ENCODE assay signal across 8 cellular contexts in the genomic region with DNA sequence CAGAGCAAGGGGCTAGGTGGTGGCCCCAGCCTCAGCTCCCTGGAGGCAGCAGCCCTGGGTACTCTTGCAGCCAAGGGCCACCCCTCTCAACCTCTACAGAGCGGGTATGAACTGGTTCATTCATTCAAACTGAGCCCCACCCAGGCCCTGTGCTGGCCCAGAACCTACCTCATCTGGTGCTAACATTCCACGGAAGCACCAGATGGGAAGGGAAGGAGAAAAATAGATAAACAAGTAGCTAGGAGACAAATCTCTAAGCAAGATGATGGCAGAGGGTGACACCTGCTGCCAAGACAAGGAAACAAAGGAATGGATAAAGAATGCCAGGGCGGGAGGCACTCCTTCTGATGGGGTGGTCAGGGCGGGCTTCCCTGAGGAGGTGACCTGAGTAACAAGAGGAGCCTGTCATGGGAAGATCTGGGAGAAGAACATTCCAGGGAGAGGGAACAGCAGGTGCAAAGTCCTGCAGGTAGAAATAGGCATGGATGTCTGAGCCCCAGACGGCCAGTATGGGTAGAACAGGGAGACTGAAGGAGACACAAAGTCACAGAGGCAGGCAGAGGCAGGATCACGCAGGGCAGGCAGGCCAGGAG. TPM values are rescaled to one million over a fixed set of nuclear protein-coding genes. Genes with fewer than 3 reads are reported as not detected.
A peak's percentile ranks its signal among the peaks of the same experiment; 100 is the strongest.
DNase-seq lines count a peak whose midpoint lies in the region; TF ChIP-seq lines count a peak whose summit lies in the region.

No MANE protein-coding gene starts in this region.

- no peak overlapping the region for H3K9ac ChIP-seq in endodermal cell (ENCODE audit: extremely low read depth, low read length, poor library complexity, severe bottlenecking)

- H3K4me1 Mint-ChIP-seq in T-helper 1 cell treated with Interleukin-12 subunit alpha and Interleukin-12 subunit beta and Interleukin-4 antibody, amounts not matched to agents 30 μg/mL and 1 μg/mL, for 36 hours (ENCODE audit: low read depth): peaks cover 40% of the 10 kb centered on the region
- no peaks in the 10 kb centered on the region for H3K4me1 Mint-ChIP-seq in endodermal cell

- H3K4me3 Mint-ChIP-seq in T-helper 1 cell treated with Interleukin-12 subunit alpha and Interleukin-12 subunit beta and Interleukin-4 antibody, amounts not matched to agents 30 μg/mL and 1 μg/mL, for 36 hours: peak overlapping the region; percentile 66
- no peak overlapping the region for H3K4me3 Mint-ChIP-seq in endodermal cell

- no peaks in the 10 kb centered on the region for H3K4me1 ChIP-seq in endodermal cell (ENCODE audit: control insufficient read depth, insufficient read depth, low read length)
- H3K4me1 ChIP-seq in spleen: peaks cover 25 to 90% (median 64%) of the 10 kb centered on the region in 6 donors
- H3K4me1 ChIP-seq in SJCRH30: peaks cover 18% of the 10 kb centered on the region

- H3K27ac ChIP-seq in endodermal cell (ENCODE audit: low read depth, low read length) (peak overlapping the region; percentile 38), spleen (peak overlapping the region in 6 of 8 donors; percentile 23 to 63 (median 52)), SJCRH30 (no peak overlapping the region)

- no peak for TF ChIP-seq POLR2A in spleen (IDR thresholded peaks at IDR 0.05)

- DNase-seq in T-helper 1 cell: no peak
- peak; percentile 55 for DNase-seq in NCI-H69 (lab: John Stamatoyannopoulos, UW)
- no peak for DNase-seq in endodermal cell
- DNase-seq in spleen: no peak
- no peak for DNase-seq in NCI-H187 treated with DMSO at 0.1 percent for 48 hours (lab: John Stamatoyannopoulos, UW)
- DNase-seq in effector CD8-positive, alpha-beta T cell (lab: John Stamatoyannopoulos, UW): no peak
- no peak for DNase-seq in SJCRH30

- 84 to 90% methylated on average over 3 to 6 of the region's 6 CpGs for WGBS in endodermal cell (ENCODE audit: insufficient coverage in 1 of 2, insufficient read length in 1 of 2), 2 experiments
- 62 to 79% (median 76%) methylated on average over 6 of the region's 6 CpGs for WGBS in spleen, 5 donors

- H3K36me3 ChIP-seq in endodermal cell (ENCODE audit: control insufficient read depth, insufficient read depth, low read length) (no peaks in the 10 kb centered on the region), spleen (peaks cover 3 to 81% (median 55%) of the 10 kb centered on the region in 6 donors), SJCRH30 (peaks cover 9% of the 10 kb centered on the region; the same call in 1 of the 2 replicates)

- TF ChIP-seq CTCF in endodermal cell (conservative IDR thresholded peaks at IDR 0.05) (peak; percentile 40), spleen (IDR thresholded peaks at IDR 0.05 in 8 of 11, conservative IDR thresholded peaks at IDR 0.05 in 3 of 11) (peak in 2 of 11 experiments; percentile 20 to 26)

- intact Hi-C loops in spleen (cut with DNase I; ENCODE audit: low total_unique reads): no loop called here

- H3K27ac Mint-ChIP-seq in T-helper 1 cell treated with Interleukin-12 subunit alpha and Interleukin-12 subunit beta and Interleukin-4 antibody, amounts not matched to agents 30 μg/mL and 1 μg/mL, for 36 hours: peak overlapping the region; percentile 93
- no peak overlapping the region for H3K27ac Mint-ChIP-seq in endodermal cell

- peaks cover 23% of the 10 kb centered on the region for H3K36me3 Mint-ChIP-seq in T-helper 1 cell treated with Interleukin-12 subunit alpha and Interleukin-12 subunit beta and Interleukin-4 antibody, amounts not matched to agents 30 μg/mL and 1 μg/mL, for 36 hours (ENCODE audit: low read depth)
- no peaks in the 10 kb centered on the region for H3K36me3 Mint-ChIP-seq in endodermal cell (ENCODE audit: low read depth)

- H3K27me3 ChIP-seq in endodermal cell (ENCODE audit: control insufficient read depth, insufficient read depth, low read length, poor library complexity, severe bottlenecking) (peaks cover under 1% of the 10 kb centered on the region), spleen (replicated peaks in 1 of 7) (no peaks in the 10 kb centered on the region), SJCRH30 (no peaks in the 10 kb centered on the region)

- H3K9me3 ChIP-seq in endodermal cell (ENCODE audit: control insufficient read depth, low read length) (no peaks in the 10 kb centered on the region), spleen (no peaks in the 10 kb centered on the region), SJCRH30 (replicated peaks) (no peaks in the 10 kb centered on the region)

- H3K4me3 ChIP-seq in endodermal cell (ENCODE audit: low read length) (no peak overlapping the region), spleen (no peak overlapping the region), SJCRH30 (no peak overlapping the region)

- no peaks in the 10 kb centered on the region for H3K27me3 Mint-ChIP-seq in T-helper 1 cell treated with Interleukin-12 subunit alpha and Interleukin-12 subunit beta and Interleukin-4 antibody, amounts not matched to agents 30 μg/mL and 1 μg/mL, for 36 hours (ENCODE audit: low read depth)
- no peaks in the 10 kb centered on the region for H3K27me3 Mint-ChIP-seq in endodermal cell (ENCODE audit: insufficient read depth)

- no peaks in the 10 kb centered on the region for H3K9me3 Mint-ChIP-seq in T-helper 1 cell treated with Interleukin-12 subunit alpha and Interleukin-12 subunit beta and Interleukin-4 antibody, amounts not matched to agents 30 μg/mL and 1 μg/mL, for 36 hours
- no peaks in the 10 kb centered on the region for H3K9me3 Mint-ChIP-seq in endodermal cell

RNA-seq across cellular contexts. Expression of a gene that starts 6.1 kb away (rescaled TPM):
- 10 to 100 TPM in 1 of 2 donors, 1 to 10 TPM in 1; 8.3 to 12.7 TPM for total RNA-seq in endodermal cell
- 14.6 TPM for polyA plus RNA-seq in endodermal cell (2013, experiment 1 of 2)
- polyA plus RNA-seq in endodermal cell (2013, experiment 2 of 2): 15.4 TPM
- 10 to 100 TPM; 48.6 to 92.8 (median 65.8) TPM for total RNA-seq in spleen
- 10 to 100 TPM; 16.0 to 36.7 (median 19.5) TPM for polyA plus RNA-seq in spleen
- 19.6 and 24.3 TPM in 2 replicates for total RNA-seq in SJCRH30 (2014; rRNA removed; shearing (Covaris generic))

RNA-seq across cellular contexts. Expression of a gene that starts 11.3 kb away (rescaled TPM):
- total RNA-seq in endodermal cell (10 to 100 TPM; 42.3 to 44.2 TPM), spleen (100 to 1,000 TPM in 1 of 7 donors, 10 to 100 TPM in 6; 62.5 to 118 (median 75.9) TPM)
- 25.4 TPM for polyA plus RNA-seq in endodermal cell (2013, experiment 1 of 2)
- polyA plus RNA-seq in endodermal cell (2013, experiment 2 of 2): 26.0 TPM
- 10 to 100 TPM; 29.0 to 68.0 (median 31.7) TPM for polyA plus RNA-seq in spleen
- total RNA-seq in SJCRH30 (2014; rRNA removed; shearing (Covaris generic)): 59.9 and 61.5 TPM in 2 replicates

RNA-seq across cellular contexts. Expression of a gene that starts 19.9 kb away (rescaled TPM):
- 1 to 10 TPM; 6.6 to 9.3 TPM for total RNA-seq in endodermal cell
- polyA plus RNA-seq in endodermal cell (2013, experiment 1 of 2): 3.7 TPM
- 3.3 TPM for polyA plus RNA-seq in endodermal cell (2013, experiment 2 of 2)
- 1 to 10 TPM in 2 of 7 donors, under 1 TPM in 3, not detected in 2; 0.46 to 3.6 (median 0.94) TPM for total RNA-seq in spleen
- under 1 TPM; 0.13 to 0.51 (median 0.42) TPM for polyA plus RNA-seq in spleen
- total RNA-seq in SJCRH30 (2014; rRNA removed; shearing (Covaris generic)): 0.20 and 0.51 TPM in 2 replicates

RNA-seq across cellular contexts. Expression of a gene that starts 26.9 kb away (rescaled TPM):
- total RNA-seq in endodermal cell (10 to 100 TPM; 45.7 TPM), spleen (10 to 100 TPM; 19.5 to 31.3 (median 25.2) TPM)
- 39.5 TPM for polyA plus RNA-seq in endodermal cell (2013, experiment 1 of 2)
- polyA plus RNA-seq in endodermal cell (2013, experiment 2 of 2): 35.1 TPM
- polyA plus RNA-seq in spleen: 10 to 100 TPM; 23.6 to 33.8 (median 28.1) TPM
- 44.7 and 46.4 TPM in 2 replicates for total RNA-seq in SJCRH30 (2014; rRNA removed; shearing (Covaris generic))

RNA-seq across cellular contexts. Expression of a gene that starts 33.2 kb away (rescaled TPM):
- total RNA-seq in endodermal cell (10 to 100 TPM; 19.0 to 22.8 TPM), spleen (10 to 100 TPM; 41.3 to 89.7 (median 59.7) TPM)
- polyA plus RNA-seq in endodermal cell (2013, experiment 1 of 2): 58.2 TPM
- polyA plus RNA-seq in endodermal cell (2013, experiment 2 of 2): 50.8 TPM
- 10 to 100 TPM; 47.0 to 97.9 (median 82.7) TPM for polyA plus RNA-seq in spleen
- total RNA-seq in SJCRH30 (2014; rRNA removed; shearing (Covaris generic)): 31.4 and 36.4 TPM in 2 replicates
